In the genomic region with DNA sequence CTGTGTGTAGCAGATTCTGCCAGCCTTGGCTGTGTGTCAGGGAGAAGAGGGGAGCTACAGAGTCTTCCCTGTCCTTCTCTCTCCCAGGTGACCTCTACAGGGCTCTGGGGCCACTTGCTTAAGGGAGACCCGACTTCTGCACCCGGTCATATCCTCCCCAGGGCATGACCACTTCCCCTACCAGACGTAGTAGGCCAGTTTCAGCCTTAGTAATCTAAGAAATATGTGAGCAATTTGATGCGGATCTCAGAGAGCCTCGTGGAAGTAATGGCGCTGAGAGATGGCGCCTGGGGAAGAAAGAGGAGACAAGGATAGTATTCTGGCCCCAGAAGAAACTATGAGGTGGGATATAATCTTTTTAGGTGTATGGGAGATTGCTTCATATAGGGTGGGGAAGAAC, we compare ENCODE assay signal across 10 cellular contexts. TPM values are rescaled to one million over a fixed set of nuclear protein-coding genes. Genes with fewer than 3 reads are reported as not detected.
A peak's percentile ranks its signal among the peaks of the same experiment; 100 is the strongest.
DNase-seq lines count a peak whose midpoint lies in the region; ATAC-seq and TF ChIP-seq lines count a peak whose summit lies in the region.
"Had no signal": no experiment of that assay in that cellular context is flagged by ENCODE, and none has a peak within 500 bp of the region (broad histone marks: within the 10 kb centered on the region; RNA-seq: fewer than 3 reads in every experiment).

No MANE protein-coding gene starts in this region.

- CTCF ChIA-PET in GM10248 (lab: Yijun Ruan, JAX): interaction anchor here (1.2 to 11.6 kb wide), 2 partner anchors 24 to 60 kb away, joined by 4 to 97 read pairs; no protein-coding TSS in a partner anchor

- in situ Hi-C loops in gastrocnemius medialis (cut with MboI; ENCODE audit: low sequenced_read_pairs in 4 of 4): loop anchor here in 3 of 4 donors (5.0 to 10.0 kb wide), 2 partner anchors 52 to 55 kb away; no protein-coding TSS in a partner anchor

- POLR2A ChIA-PET in GM10248 (lab: Yijun Ruan, JAX): no interaction called here

- ATAC-seq in gastrocnemius medialis (peak in 1 of 2 donors; percentile 11), HG02623 (IDR thresholded peaks at IDR 0.05; ENCODE audit: unreplicated experiment) (no peak)

- intact Hi-C loops in gastrocnemius medialis (cut with DNase I; ENCODE audit: low total_unique reads): no loop called here

- DNase-seq in EH (ENCODE audit: low read depth) (peak; percentile 94), SJSA1 (ENCODE audit: low read depth in 1 of 2, low spot score in 2 of 2) (peak; percentile 83 to 86), fibroblast of lung (ENCODE audit: low read depth in 2 of 2) (peak; percentile 75 to 93), gastrocnemius medialis (peak in 1 of 2 donors; percentile 53), hippocampal formation (lab: John Stamatoyannopoulos, UW) (no peak), SKM-1 treated with dmso at 0.1 percent for 144 hours (lab: John Stamatoyannopoulos, UW; ENCODE audit: unreplicated experiment) (no peak), GM10248 (ENCODE audit: extremely low spot score) (no peak)
- DNase-seq: activated effector memory CD4-positive, alpha-beta T cell treated with Interleukin-2 at 50 U/mL for 16 hours; stimulated activated naive CD4-positive, alpha-beta T cell had no signal

- H2AFZ ChIP-seq in fibroblast of lung (ENCODE audit: low read length): no peak overlapping the region

- H3K27me3 ChIP-seq in SJSA1 (replicated peaks) (no peaks in the 10 kb centered on the region), fibroblast of lung (ENCODE audit: control insufficient read depth, insufficient read depth, low read length) (no peaks in the 10 kb centered on the region), gastrocnemius medialis (no peaks in the 10 kb centered on the region)

- H3K4me1 ChIP-seq in SJSA1 (replicated peaks) (peaks cover 52% of the 10 kb centered on the region), fibroblast of lung (ENCODE audit: control insufficient read depth, extremely low read depth, insufficient read depth, low read length) (peaks cover 45% of the 10 kb centered on the region), gastrocnemius medialis (peaks cover 99 to 100% of the 10 kb centered on the region in 2 donors)

- TF ChIP-seq CTCF in fibroblast of lung (conservative IDR thresholded peaks at IDR 0.05 in 1 of 2, IDR thresholded peaks at IDR 0.05 in 1 of 2; ENCODE audit: low read depth in 1 of 2, low read length in 2 of 2): no peak
- no peak for TF ChIP-seq CTCF in gastrocnemius medialis (IDR thresholded peaks at IDR 0.05 in 4 of 5, conservative IDR thresholded peaks at IDR 0.05 in 1 of 5)
- TF ChIP-seq CTCF in GM10248 (IDR thresholded peaks at IDR 0.05; ENCODE audit: control extremely low read depth, extremely low read depth, low read depth, missing control alignments): no peak

- H3K36me3 ChIP-seq in SJSA1: peaks cover 14% of the 10 kb centered on the region; the same call in 1 of the 2 replicates
- peaks cover 8% of the 10 kb centered on the region for H3K36me3 ChIP-seq in fibroblast of lung (ENCODE audit: control insufficient read depth, insufficient read depth, low read length)
- no peaks in the 10 kb centered on the region for H3K36me3 ChIP-seq in gastrocnemius medialis

- peak overlapping the region; percentile 93 for H3K27ac ChIP-seq in SJSA1
- H3K27ac ChIP-seq in fibroblast of lung (ENCODE audit: insufficient read depth, low read length): peak overlapping the region; percentile 91
- H3K27ac ChIP-seq in gastrocnemius medialis: peak overlapping the region; percentile 97 to 100 (median 99)

- peak overlapping the region; percentile 18 for H3K9ac ChIP-seq in fibroblast of lung (ENCODE audit: insufficient read depth, low read length)

- H3K9me3 ChIP-seq in SJSA1 (replicated peaks): no peaks in the 10 kb centered on the region
- no peaks in the 10 kb centered on the region for H3K9me3 ChIP-seq in fibroblast of lung (ENCODE audit: control insufficient read depth, insufficient read depth, low read depth, low read length)
- H3K9me3 ChIP-seq in gastrocnemius medialis: no peaks in the 10 kb centered on the region

- peaks cover 91% of the 10 kb centered on the region for H3K79me2 ChIP-seq in fibroblast of lung (ENCODE audit: control insufficient read depth, insufficient read depth, low read length)

- H3K4me2 ChIP-seq in fibroblast of lung (ENCODE audit: extremely low read depth, insufficient read depth, low read length): peak overlapping the region; percentile 65

- TF ChIP-seq POLR2A in gastrocnemius medialis (IDR thresholded peaks at IDR 0.05): no peak

- H3K4me3 ChIP-seq in SJSA1 (no peak overlapping the region), fibroblast of lung (replicated peaks in 1 of 4; ENCODE audit: control extremely low read depth in 1 of 4, insufficient read depth in 1 of 4, low read depth in 3 of 4, low read length in 4 of 4) (no peak overlapping the region), gastrocnemius medialis (no peak overlapping the region)

- no peaks in the 10 kb centered on the region for H4K20me1 ChIP-seq in fibroblast of lung (ENCODE audit: control insufficient read depth, extremely low read depth, insufficient read depth, low read length)

RNA-seq across cellular contexts. Expression of a gene that starts 41.9 kb away (rescaled TPM):
- total RNA-seq in SJSA1 (2014; rRNA removed; shearing (Covaris generic)): 9.4 and 10.9 TPM in 2 replicates
- 55.2 and 74.8 TPM in 2 replicates for total RNA-seq in fibroblast of lung
- 35.7 and 75.9 TPM in 2 replicates for polyA plus RNA-seq in fibroblast of lung
- polyA plus RNA-seq in fibroblast of lung (2012): 139 and 196 TPM in 2 replicates
- 272 and 385 TPM in 2 replicates for polyA minus RNA-seq in fibroblast of lung (ENCODE audit: low replicate concordance)
- 100 to 1,000 TPM in 2 of 4 donors, 10 to 100 TPM in 2; 31.9 to 128 (median 105) TPM for total RNA-seq in gastrocnemius medialis

Comparison
In these comparisons a context has a peak if more than half of its experiments do, and no peak if none do; other contexts are left out.
1. DNase-seq: peak in EH (single experiment), SJSA1 (2 of 2) and fibroblast of lung (2 of 2); none in hippocampal formation (0 of 2), SKM-1 treated with dmso at 0.1 percent for 144 hours (single experiment) and GM10248 (single experiment).
2. Peak in every context shown above with its lines, with median percentiles within 50 percentile points of each other: H3K27ac ChIP-seq.